Comparison of ENCODE assay signal across 8 cellular contexts in the genomic region with DNA sequence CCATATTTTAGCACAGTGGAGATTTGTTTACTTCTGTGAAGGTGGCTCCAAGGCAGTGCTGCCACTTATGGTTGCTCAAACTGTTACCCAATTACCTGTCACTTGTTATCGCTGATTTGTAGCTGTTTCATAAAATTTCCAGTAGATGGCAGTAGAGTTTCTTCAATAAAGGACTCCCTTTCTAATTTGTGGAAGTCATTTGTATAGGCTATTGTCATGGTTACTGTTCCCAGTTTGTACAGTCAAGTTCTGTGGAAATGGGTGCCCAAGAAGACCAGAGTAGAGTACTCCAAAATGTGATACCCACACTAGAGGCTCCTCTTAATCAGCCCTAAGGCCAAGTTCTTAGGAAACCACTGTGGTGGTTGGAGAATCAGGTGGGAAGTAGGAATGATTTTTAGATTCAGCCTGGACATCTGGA.
DNase-seq lines count a peak whose midpoint lies in the region; ATAC-seq lines count a peak whose summit lies in the region.

No MANE protein-coding gene starts in this region.

- no peaks in the 10 kb centered on the region for H3K36me3 ChIP-seq in iPS DF 6.9 (ENCODE audit: control insufficient read depth, insufficient read depth, low read length)

- H3K27ac Mint-ChIP-seq in stimulated activated memory B cell treated with anti-CD40 and anti-IgM and Interleukin-4, amounts not matched to agents 10 μg/mL and 1 μg/mL and 100 μg/mL, for 72 hours, result no peak overlapping the region
- no peak overlapping the region for H3K27ac Mint-ChIP-seq in activated CD4-positive, alpha-beta memory T cell treated with anti-CD3 and anti-CD28 coated beads for 36 hours

- no peaks in the 10 kb centered on the region for H3K27me3 ChIP-seq in iPS DF 6.9 (ENCODE audit: control insufficient read depth, insufficient read depth, low read length)

- POLR2A ChIA-PET in activated CD4-positive, alpha-beta memory T cell treated with anti-CD3 and anti-CD28 coated beads for 36 hours (lab: Charles Lee), result no interaction called here

- intact Hi-C loops in activated CD4-positive, alpha-beta memory T cell treated with anti-CD3 and anti-CD28 coated beads for 36 hours (cut with micrococcal nuclease), result loop anchor here (2.0 to 10.0 kb wide), 3 partner anchors 190 to 442 kb away; no protein-coding TSS in a partner anchor

- no peak overlapping the region for H3K4me3 ChIP-seq in iPS DF 6.9 (ENCODE audit: low read length)

- no peaks in the 10 kb centered on the region for H3K4me1 ChIP-seq in iPS DF 6.9 (ENCODE audit: control insufficient read depth, insufficient read depth, low read length)

- WGBS in iPS DF 6.9 (ENCODE audit: insufficient coverage, insufficient read length), result no CpG with 5 or more reads among the region's 1 CpG

- CTCF ChIA-PET in activated CD4-positive, alpha-beta memory T cell treated with anti-CD3 and anti-CD28 coated beads for 36 hours (lab: Charles Lee), result interaction anchor here (0.8 to 6.1 kb wide), 13 partner anchors 11 to 693 kb away, joined by 3 to 48 read pairs (median 3); a partner anchor contains a TSS

- in situ Hi-C loops in Caki2 (cut with HindIII; ENCODE audit: low pct_unique_long_range_greater_than_20kb, low sequenced_read_pairs), result no loop called here

- peaks cover 14% of the 10 kb centered on the region for H3K27me3 Mint-ChIP-seq in stimulated activated memory B cell treated with anti-CD40 and anti-IgM and Interleukin-4, amounts not matched to agents 10 μg/mL and 1 μg/mL and 100 μg/mL, for 72 hours
- H3K27me3 Mint-ChIP-seq in activated CD4-positive, alpha-beta memory T cell treated with anti-CD3 and anti-CD28 coated beads for 36 hours, result peaks cover 1% of the 10 kb centered on the region

- H3K4me3 Mint-ChIP-seq in stimulated activated memory B cell treated with anti-CD40 and anti-IgM and Interleukin-4, amounts not matched to agents 10 μg/mL and 1 μg/mL and 100 μg/mL, for 72 hours, result no peak overlapping the region
- H3K4me3 Mint-ChIP-seq in activated CD4-positive, alpha-beta memory T cell treated with anti-CD3 and anti-CD28 coated beads for 36 hours, result no peak overlapping the region

- H3K9me3 Mint-ChIP-seq in stimulated activated memory B cell treated with anti-CD40 and anti-IgM and Interleukin-4, amounts not matched to agents 10 μg/mL and 1 μg/mL and 100 μg/mL, for 72 hours, result peaks cover 1% of the 10 kb centered on the region
- H3K9me3 Mint-ChIP-seq in activated CD4-positive, alpha-beta memory T cell treated with anti-CD3 and anti-CD28 coated beads for 36 hours, result peaks cover under 1% of the 10 kb centered on the region

- no peaks in the 10 kb centered on the region for H3K36me3 Mint-ChIP-seq in stimulated activated memory B cell treated with anti-CD40 and anti-IgM and Interleukin-4, amounts not matched to agents 10 μg/mL and 1 μg/mL and 100 μg/mL, for 72 hours
- H3K36me3 Mint-ChIP-seq in activated CD4-positive, alpha-beta memory T cell treated with anti-CD3 and anti-CD28 coated beads for 36 hours, result no peaks in the 10 kb centered on the region

- ATAC-seq in GM19395 (IDR thresholded peaks at IDR 0.05; ENCODE audit: unreplicated experiment), result peak; percentile 96
- ATAC-seq in stimulated activated memory B cell treated with anti-CD40 and anti-IgM and Interleukin-4, amounts not matched to agents 10 μg/mL and 1 μg/mL and 100 μg/mL, for 72 hours, result peak; percentile 60

- H3K27ac ChIP-seq in iPS DF 6.9 (ENCODE audit: low read length), result no peak overlapping the region

- no peaks in the 10 kb centered on the region for H3K4me1 Mint-ChIP-seq in stimulated activated memory B cell treated with anti-CD40 and anti-IgM and Interleukin-4, amounts not matched to agents 10 μg/mL and 1 μg/mL and 100 μg/mL, for 72 hours
- no peaks in the 10 kb centered on the region for H3K4me1 Mint-ChIP-seq in activated CD4-positive, alpha-beta memory T cell treated with anti-CD3 and anti-CD28 coated beads for 36 hours (ENCODE audit: low read depth)

- H3K9me3 ChIP-seq in iPS DF 6.9 (ENCODE audit: control insufficient read depth, insufficient read depth, low read length), result no peaks in the 10 kb centered on the region

- peak; percentile 68 for DNase-seq in Caki2 (ENCODE audit: low read depth)
- peak; percentile 16 for DNase-seq in HK-2 (ENCODE audit: unreplicated experiment)
- peak; percentile 96 for DNase-seq in NCI-H526 treated with DMSO at 0.1 percent for 48 hours (lab: John Stamatoyannopoulos, UW)
- DNase-seq in astrocyte of the hippocampus (ENCODE audit: low read depth, low spot score), result peak; percentile 79
- DNase-seq in iPS DF 6.9 (ENCODE audit: low read depth, low spot score), result peak; percentile 29
- DNase-seq in activated CD4-positive, alpha-beta memory T cell treated with anti-CD3 and anti-CD28 coated beads for 36 hours, result no peak
